ENCODE assay signal across 8 cellular contexts in the genomic region with DNA sequence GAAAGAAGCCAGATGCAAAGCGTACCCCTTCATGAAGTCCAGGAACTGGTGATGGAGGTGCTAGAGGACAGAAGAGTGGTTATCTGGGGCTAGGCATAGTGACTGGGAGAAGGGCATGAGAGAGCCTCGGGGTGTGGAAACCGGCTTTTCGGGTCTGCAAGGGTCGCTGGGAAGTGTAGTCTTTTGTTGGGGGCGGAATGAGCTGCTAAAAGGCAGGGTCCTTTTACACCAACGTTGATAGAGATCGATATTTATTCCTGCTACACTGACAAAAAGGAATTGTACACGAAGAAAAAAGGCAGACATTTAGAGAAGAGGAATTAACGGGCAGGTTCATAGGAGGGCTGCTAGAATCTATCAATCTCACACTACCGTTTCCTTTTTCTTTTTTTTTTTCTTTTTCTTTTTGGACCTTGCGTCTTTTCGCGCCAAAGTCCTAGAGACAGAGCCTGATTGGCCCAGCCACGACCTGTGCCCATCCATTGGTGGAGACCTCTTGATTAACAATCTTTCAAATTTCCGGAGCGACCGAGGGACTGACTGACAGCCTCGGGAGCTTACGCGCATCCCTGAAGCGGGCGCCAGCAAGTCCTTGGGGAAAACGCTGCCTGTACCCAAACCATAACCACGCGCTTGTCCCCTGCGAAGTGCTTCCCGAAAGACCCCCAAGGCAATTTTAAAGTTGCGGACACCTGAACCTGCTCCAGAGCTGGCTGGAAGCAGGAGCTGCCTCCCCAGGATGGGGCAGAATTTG. TPM values are rescaled to one million over a fixed set of nuclear protein-coding genes. Genes with fewer than 3 reads are reported as not detected.
DNase-seq lines count a peak whose midpoint lies in the region; ATAC-seq and TF ChIP-seq lines count a peak whose summit lies in the region.

No MANE protein-coding gene starts in this region.

- H3F3A ChIP-seq in neural cell (ENCODE audit: insufficient read depth, low read length, poor library complexity, severe bottlenecking): no peaks in the 10 kb centered on the region

- H3K27me3 Mint-ChIP-seq in activated T-cell treated with anti-CD3 and anti-CD28 coated beads, Interleukin-2, amount 50 U/mL, for 72 hours (ENCODE audit: low read depth): no peaks in the 10 kb centered on the region

- H3K4me1 ChIP-seq in DND-41 (ENCODE audit: insufficient read depth, low read length) (peaks cover 28% of the 10 kb centered on the region), Peyer's patch (peaks cover 0 to 7% (median 0%) of the 10 kb centered on the region in 4 donors)

- no peak for TF ChIP-seq POLR2A in Peyer's patch (IDR thresholded peaks at IDR 0.05)

- H3K79me2 ChIP-seq in DND-41 (ENCODE audit: insufficient read depth, low read length) (peaks cover 2% of the 10 kb centered on the region; the same call in 1 of the 2 replicates), neural cell (replicated peaks; ENCODE audit: insufficient read depth, low read length) (no peaks in the 10 kb centered on the region)

- H3K9me3 ChIP-seq in DND-41 (ENCODE audit: insufficient read depth, low read length, severe bottlenecking) (no peaks in the 10 kb centered on the region), Peyer's patch (no peaks in the 10 kb centered on the region), neural cell (ENCODE audit: low read length) (no peaks in the 10 kb centered on the region)

- H3K4me2 ChIP-seq in DND-41 (ENCODE audit: insufficient read depth, low read length) (peak overlapping the region; percentile 82), neural cell (ENCODE audit: low read length) (peak overlapping the region; percentile 81)

- no peaks in the 10 kb centered on the region for H3K9me3 Mint-ChIP-seq in activated T-cell treated with anti-CD3 and anti-CD28 coated beads, Interleukin-2, amount 50 U/mL, for 72 hours

- no peak for TF ChIP-seq RAD21 in neural cell (conservative IDR thresholded peaks at IDR 0.05)

- H2AFZ ChIP-seq in DND-41 (ENCODE audit: low read depth, low read length) (peak overlapping the region; percentile 96), neural cell (ENCODE audit: low read depth, low read length) (peak overlapping the region; percentile 21)

- in situ Hi-C loops in KBM-7 (cut with MboI; ENCODE audit: low pct_unique_long_range_greater_than_20kb, low sequenced_read_pairs): no loop called here

- H3K27ac ChIP-seq in DND-41 (ENCODE audit: low read length) (peak overlapping the region; percentile 99), Peyer's patch (peak overlapping the region in 1 of 4 donors; percentile 3), neural cell (ENCODE audit: low read length) (no peak overlapping the region)

- TF ChIP-seq CTCF in DND-41 (IDR thresholded peaks at IDR 0.05; ENCODE audit: borderline replicate concordance, extremely low read depth, low read length, poor library complexity, severe bottlenecking) (no peak), Peyer's patch (IDR thresholded peaks at IDR 0.05) (no peak), fibroblast of pulmonary artery (IDR thresholded peaks at IDR 0.05; ENCODE audit: low read length, missing control alignments) (no peak), neural cell (IDR thresholded peaks at IDR 0.05; ENCODE audit: poor library complexity, severe bottlenecking) (no peak)

- H3K27ac Mint-ChIP-seq in activated T-cell treated with anti-CD3 and anti-CD28 coated beads, Interleukin-2, amount 50 U/mL, for 72 hours: peak overlapping the region; percentile 91

- H3K9ac ChIP-seq in DND-41 (ENCODE audit: low read depth, low read length): peak overlapping the region; percentile 63
- H3K9ac ChIP-seq in neural cell (ENCODE audit: low read length): peak overlapping the region; percentile 47

- H3K27me3 ChIP-seq in DND-41 (ENCODE audit: insufficient read depth, low read length, poor library complexity): no peaks in the 10 kb centered on the region
- no peaks in the 10 kb centered on the region for H3K27me3 ChIP-seq in Peyer's patch
- no peaks in the 10 kb centered on the region for H3K27me3 ChIP-seq in neural cell (ENCODE audit: insufficient read depth, low read depth, low read length)

- peak overlapping the region; percentile 88 to 93 for H3K4me3 Mint-ChIP-seq in activated T-cell treated with anti-CD3 and anti-CD28 coated beads, Interleukin-2, amount 50 U/mL, for 72 hours

- ATAC-seq in DND-41 (ENCODE audit: insufficient read depth, low read depth) (peak; percentile 97), GM21737 (IDR thresholded peaks at IDR 0.05; ENCODE audit: unreplicated experiment) (peak; percentile 93)
- peak; percentile 99 for ATAC-seq in activated T-cell treated with anti-CD3 and anti-CD28 coated beads, Interleukin-2, amount 50 U/mL, for 72 hours (replicated peaks in 1 of 2)

- H3K4me3 ChIP-seq in DND-41 (ENCODE audit: low read depth in 1 of 2, low read length in 2 of 2): peak overlapping the region; percentile 49 to 80
- peak overlapping the region; percentile 33 to 56 (median 50) for H3K4me3 ChIP-seq in Peyer's patch
- H3K4me3 ChIP-seq in fibroblast of pulmonary artery (replicated peaks; ENCODE audit: low read depth, low read length): peak overlapping the region; percentile 63
- peak overlapping the region; percentile 73 for H3K4me3 ChIP-seq in neural cell (ENCODE audit: low read length)

- H3K36me3 Mint-ChIP-seq in activated T-cell treated with anti-CD3 and anti-CD28 coated beads, Interleukin-2, amount 50 U/mL, for 72 hours (ENCODE audit: insufficient read depth in 2 of 2): no peaks in the 10 kb centered on the region

- H3K36me3 ChIP-seq in DND-41 (ENCODE audit: insufficient read depth, low read length) (no peaks in the 10 kb centered on the region), Peyer's patch (no peaks in the 10 kb centered on the region), neural cell (ENCODE audit: insufficient read depth, low read length) (no peaks in the 10 kb centered on the region)

- H3K9me2 ChIP-seq in neural cell (ENCODE audit: insufficient read depth, low read length): no peaks in the 10 kb centered on the region

- no peak for TF ChIP-seq EP300 in neural cell (conservative IDR thresholded peaks at IDR 0.05; ENCODE audit: poor library complexity, severe bottlenecking)

- H4K20me1 ChIP-seq in DND-41 (ENCODE audit: insufficient read depth, low read length) (no peaks in the 10 kb centered on the region), neural cell (ENCODE audit: insufficient read depth) (no peaks in the 10 kb centered on the region)

- peak; percentile 87 for DNase-seq in DND-41
- peak; percentile 91 for DNase-seq in KBM-7
- peak; percentile 64 to 82 (median 67) for DNase-seq in Peyer's patch
- peak; percentile 76 to 86 for DNase-seq in activated T-cell treated with anti-CD3 and anti-CD28 coated beads, Interleukin-2, amount 50 U/mL, for 72 hours
- DNase-seq in fibroblast of pulmonary artery (ENCODE audit: low read depth): peak; percentile 65
- DNase-seq in stromal cell of bone marrow (ENCODE audit: low read depth): peak; percentile 67

- H3K4me1 Mint-ChIP-seq in activated T-cell treated with anti-CD3 and anti-CD28 coated beads, Interleukin-2, amount 50 U/mL, for 72 hours (ENCODE audit: low read depth): peaks cover 19% of the 10 kb centered on the region

TF ChIP-seq in neural cell, 6 proteins besides CTCF, POLR2A, EP300 and RAD21:
- TF ChIP-seq POLR2AphosphoS5 (IDR thresholded peaks at IDR 0.05) (no peak), MXI1 (conservative IDR thresholded peaks at IDR 0.05; ENCODE audit: poor library complexity, severe bottlenecking) (peak; percentile 85)

RNA-seq across cellular contexts. Expression of gene DHRS7B, which starts 27.7 kb away (rescaled TPM):
- total RNA-seq in Peyer's patch: 10 to 100 TPM; 20.6 to 41.2 (median 26.2) TPM
- total RNA-seq in activated T-cell treated with anti-CD3 and anti-CD28 coated beads, Interleukin-2, amount 50 U/mL, for 72 hours: 10 to 100 TPM; 19.5 to 21.4 TPM
- 35.8 and 48.9 TPM in 2 replicates for polyA plus RNA-seq in neural cell
- 11.5 and 11.9 TPM in 2 replicates for polyA minus RNA-seq in neural cell

RNA-seq across cellular contexts. Expression of gene USP22, which starts 56.3 kb away (rescaled TPM):
- total RNA-seq in Peyer's patch: 100 to 1,000 TPM; 125 to 229 (median 146) TPM
- total RNA-seq in activated T-cell treated with anti-CD3 and anti-CD28 coated beads, Interleukin-2, amount 50 U/mL, for 72 hours: 100 to 1,000 TPM; 175 to 195 TPM
- 269 and 274 TPM in 2 replicates for polyA plus RNA-seq in neural cell
- polyA minus RNA-seq in neural cell: 638 and 676 TPM in 2 replicates
